19 cellular contexts compared by ENCODE assay signal in genomic region chr4:81407726-81408125, GRCh38.
DNase-seq lines count a peak whose midpoint lies in the region; FAIRE-seq and TF ChIP-seq lines count a peak whose summit lies in the region.
"Had no signal": no experiment of that assay in that cellular context is flagged by ENCODE, and none has a peak within 500 bp of the region (broad histone marks: within the 10 kb centered on the region; RNA-seq: fewer than 3 reads in every experiment).

No MANE protein-coding gene starts in this region.

- no peak for DNase-seq in D721Med (ENCODE audit: insufficient read length, low spot score)
- peak; percentile 57 for DNase-seq in mammary epithelial cell
- DNase-seq in epithelial cell of prostate (ENCODE audit: low read depth, low spot score): peak; percentile 18
- no peak for DNase-seq in NCI-H226
- no peak for DNase-seq in NCI-H524 treated with DMSO at 0.1 percent for 48 hours (lab: John Stamatoyannopoulos, UW)
- no peak for DNase-seq in NCI-H1048 (lab: John Stamatoyannopoulos, UW)
- DNase-seq: 8988T; Calu3; CD4-positive, alpha-beta memory T cell; DMS 273 treated with DMSO at 0.1 percent for 48 hours; DMS53; DND-41; EL; H9 had no signal

- no peak for TF ChIP-seq CTCF in D721Med (IDR thresholded peaks at IDR 0.05; ENCODE audit: insufficient read depth, missing control alignments)
- TF ChIP-seq CTCF in mammary epithelial cell (conservative IDR thresholded peaks at IDR 0.05 in 1 of 2, IDR thresholded peaks at IDR 0.05 in 1 of 2; ENCODE audit: extremely low read depth in 1 of 2, insufficient read depth in 1 of 2, low read depth in 1 of 2, low read length in 2 of 2): no peak
- no peak for TF ChIP-seq CTCF in nephron (IDR thresholded peaks at IDR 0.05; ENCODE audit: unreplicated experiment in 3 of 3)

- H3K4me3 Mint-ChIP-seq in nephron: no peak overlapping the region
- H3K4me3 Mint-ChIP-seq: CD14-positive monocyte; CD4-positive, alpha-beta memory T cell; H9 had no signal

- intact Hi-C loops in mammary epithelial cell (cut with micrococcal nuclease): loop anchor here (2.0 to 5.0 kb wide), 2 partner anchors 510 to 1021 kb away; no protein-coding TSS in a partner anchor

- H3K4me1 Mint-ChIP-seq in nephron: peaks cover 9% of the 10 kb centered on the region

- H3K4me1 ChIP-seq in mammary epithelial cell (ENCODE audit: insufficient read depth, low read length): no peaks in the 10 kb centered on the region
- H3K4me1 ChIP-seq: BLaER1 had no signal

- H3K36me3 Mint-ChIP-seq in nephron (ENCODE audit: low read depth): no peaks in the 10 kb centered on the region
- H3K36me3 Mint-ChIP-seq: CD14-positive monocyte; CD4-positive, alpha-beta memory T cell had no signal

- FAIRE-seq in D721Med (lab: Jason Lieb, UNC): peak; percentile 79
- FAIRE-seq: GM12878, H1 had no signal

- in situ Hi-C loops in mammary epithelial cell (cut with MboI; ENCODE audit: low sequenced_read_pairs in 2 of 2): loop anchor here (10.0 kb wide), 2 partner anchors 797 to 867 kb away; no protein-coding TSS in a partner anchor

- CTCF ChIA-PET in mammary epithelial cell (lab: Charles Lee; ENCODE audit: low non-redundant PET): no interaction called here

- peaks cover under 1% of the 10 kb centered on the region for H3K9me3 Mint-ChIP-seq in nephron
- H3K9me3 Mint-ChIP-seq: H9 had no signal

- no peak overlapping the region for H2AFZ ChIP-seq in mammary epithelial cell (ENCODE audit: low read depth, low read length)

- H3K4me2 ChIP-seq in mammary epithelial cell (ENCODE audit: insufficient read depth, low read depth, low read length): no peak overlapping the region
- H3K4me2 ChIP-seq: BLaER1 had no signal

- H3K9me3 ChIP-seq in mammary epithelial cell (replicated peaks; ENCODE audit: insufficient read depth, low read length): no peaks in the 10 kb centered on the region
- H3K9me3 ChIP-seq: BLaER1 had no signal

- H3K27me3 ChIP-seq in mammary epithelial cell (ENCODE audit: insufficient read depth, low read length): no peaks in the 10 kb centered on the region
- H3K27me3 ChIP-seq: BLaER1 had no signal

- peak overlapping the region in 2 of 3 experiments; percentile 23 to 41 for H3K27ac Mint-ChIP-seq in nephron

- H3K9ac ChIP-seq in mammary epithelial cell (ENCODE audit: insufficient read depth, low read length): no peak overlapping the region
- H3K9ac ChIP-seq: BLaER1 had no signal

- H4K20me1 ChIP-seq in mammary epithelial cell (ENCODE audit: insufficient read depth, low read length): no peaks in the 10 kb centered on the region
- H4K20me1 ChIP-seq: BLaER1 had no signal

- H3K79me2 ChIP-seq in mammary epithelial cell (ENCODE audit: insufficient read depth, low read length): no peaks in the 10 kb centered on the region

- H3K36me3 ChIP-seq in mammary epithelial cell (ENCODE audit: insufficient read depth, low read length): no peaks in the 10 kb centered on the region
- H3K36me3 ChIP-seq: BLaER1 had no signal

- no peak overlapping the region for H3K4me3 ChIP-seq in mammary epithelial cell (replicated peaks in 1 of 3; ENCODE audit: insufficient read depth in 1 of 3, low read depth in 2 of 3, low read length in 3 of 3)
- H3K4me3 ChIP-seq: BLaER1, GM12878 had no signal

- dilution Hi-C loops in mammary epithelial cell (cut with HindIII; ENCODE audit: low sequenced_read_pairs): no loop called here

- WGBS in mammary epithelial cell (ENCODE audit: low coverage, missing lambda C conversion rate): 25% methylated on average over 4 of the region's 4 CpGs

- H3K27ac ChIP-seq in mammary epithelial cell (ENCODE audit: insufficient read depth, low read depth, low read length) (no peak overlapping the region), epithelial cell of prostate (no peak overlapping the region)
- H3K27ac ChIP-seq: BLaER1 had no signal

- H3K27me3 Mint-ChIP-seq in nephron (ENCODE audit: low read depth): no peaks in the 10 kb centered on the region

- BruUV-seq in mammary epithelial cell (replicated peaks; lab: Mats Ljungman, UMichigan): no TSS peak

Comparison
In these comparisons a context has a peak if more than half of its experiments do, and no peak if none do; other contexts are left out.
1. DNase-seq: peak in mammary epithelial cell (single experiment) and epithelial cell of prostate (single experiment); none in D721Med (single experiment), NCI-H226 (single experiment), NCI-H524 treated with DMSO at 0.1 percent for 48 hours (single experiment) and NCI-H1048 (single experiment).